1 cellular context compared by ENCODE assay signal in genomic region chr1:25819496-25820246, GRCh38.
TF ChIP-seq lines count a peak whose summit lies in the region.

Gene MTFR1L (plus strand): TSS chr1:25819954. CDS start chr1:25823105, 3,151 bp downstream.

TF ChIP-seq in HepG2, 621 proteins besides CTCF, POLR2A, EP300 and RAD21 (continued from another document):
- TF ChIP-seq, protein P1, sequence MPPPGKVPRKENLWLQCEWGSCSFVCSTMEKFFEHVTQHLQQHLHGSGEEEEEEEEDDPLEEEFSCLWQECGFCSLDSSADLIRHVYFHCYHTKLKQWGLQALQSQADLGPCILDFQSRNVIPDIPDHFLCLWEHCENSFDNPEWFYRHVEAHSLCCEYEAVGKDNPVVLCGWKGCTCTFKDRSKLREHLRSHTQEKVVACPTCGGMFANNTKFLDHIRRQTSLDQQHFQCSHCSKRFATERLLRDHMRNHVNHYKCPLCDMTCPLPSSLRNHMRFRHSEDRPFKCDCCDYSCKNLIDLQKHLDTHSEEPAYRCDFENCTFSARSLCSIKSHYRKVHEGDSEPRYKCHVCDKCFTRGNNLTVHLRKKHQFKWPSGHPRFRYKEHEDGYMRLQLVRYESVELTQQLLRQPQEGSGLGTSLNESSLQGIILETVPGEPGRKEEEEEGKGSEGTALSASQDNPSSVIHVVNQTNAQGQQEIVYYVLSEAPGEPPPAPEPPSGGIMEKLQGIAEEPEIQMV (CRISPR knock-in tag; IDR thresholded peaks at IDR 0.05; ENCODE audit: low read depth) = peak; percentile 63; the same call in 1 of the 2 replicates
- 0 out of 2 replicates have a peak, but pooled peaks have one; percentile 3 for TF ChIP-seq ZNF337 (CRISPR knock-in tag; IDR thresholded peaks at IDR 0.05; ENCODE audit: borderline replicate concordance, low read depth)
- peak; percentile 38; the same call in 1 of the 2 replicates for TF ChIP-seq ZKSCAN8 (CRISPR knock-in tag; IDR thresholded peaks at IDR 0.05; ENCODE audit: borderline replicate concordance)
- TF ChIP-seq ZBTB7B (CRISPR knock-in tag; IDR thresholded peaks at IDR 0.05) = peak; percentile 67
- peak; percentile 98 for TF ChIP-seq NR2C2 (CRISPR knock-in tag; IDR thresholded peaks at IDR 0.05; ENCODE audit: borderline replicate concordance)
- peak; percentile 26; the same call in 1 of the 2 replicates for TF ChIP-seq NFYC (CRISPR knock-in tag; IDR thresholded peaks at IDR 0.05)
- peak; percentile 49; the same call in 1 of the 2 replicates for TF ChIP-seq ZNF850 (CRISPR knock-in tag; conservative IDR thresholded peaks at IDR 0.05)
- peak; percentile 80 for TF ChIP-seq ZNF317 (CRISPR knock-in tag; IDR thresholded peaks at IDR 0.05)
- TF ChIP-seq ELF4 (CRISPR knock-in tag; IDR thresholded peaks at IDR 0.05; ENCODE audit: borderline replicate concordance) = peak; percentile 46; the same call in 1 of the 2 replicates
- no peak for TF ChIP-seq ISL2 (CRISPR knock-in tag; IDR thresholded peaks at IDR 0.05)
- TF ChIP-seq, protein P2, sequence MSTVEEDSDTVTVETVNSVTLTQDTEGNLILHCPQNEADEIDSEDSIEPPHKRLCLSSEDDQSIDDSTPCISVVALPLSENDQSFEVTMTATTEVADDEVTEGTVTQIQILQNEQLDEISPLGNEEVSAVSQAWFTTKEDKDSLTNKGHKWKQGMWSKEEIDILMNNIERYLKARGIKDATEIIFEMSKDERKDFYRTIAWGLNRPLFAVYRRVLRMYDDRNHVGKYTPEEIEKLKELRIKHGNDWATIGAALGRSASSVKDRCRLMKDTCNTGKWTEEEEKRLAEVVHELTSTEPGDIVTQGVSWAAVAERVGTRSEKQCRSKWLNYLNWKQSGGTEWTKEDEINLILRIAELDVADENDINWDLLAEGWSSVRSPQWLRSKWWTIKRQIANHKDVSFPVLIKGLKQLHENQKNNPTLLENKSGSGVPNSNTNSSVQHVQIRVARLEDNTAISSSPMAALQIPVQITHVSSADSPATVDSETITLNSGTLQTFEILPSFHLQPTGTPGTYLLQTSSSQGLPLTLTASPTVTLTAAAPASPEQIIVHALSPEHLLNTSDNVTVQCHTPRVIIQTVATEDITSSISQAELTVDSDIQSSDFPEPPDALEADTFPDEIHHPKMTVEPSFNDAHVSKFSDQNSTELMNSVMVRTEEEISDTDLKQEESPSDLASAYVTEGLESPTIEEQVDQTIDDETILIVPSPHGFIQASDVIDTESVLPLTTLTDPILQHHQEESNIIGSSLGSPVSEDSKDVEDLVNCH (CRISPR knock-in tag; IDR thresholded peaks at IDR 0.05) = peak; percentile 22; the same call in 1 of the 2 replicates
- TF ChIP-seq THAP11 (CRISPR knock-in tag; IDR thresholded peaks at IDR 0.05) = peak; percentile 93
- 0 out of 2 replicates have a peak, but pooled peaks have one; percentile 44 for TF ChIP-seq PLSCR1 (CRISPR knock-in tag; IDR thresholded peaks at IDR 0.05; ENCODE audit: borderline replicate concordance)
- 0 out of 2 replicates have a peak, but pooled peaks have one; percentile 39 for TF ChIP-seq THAP8 (CRISPR knock-in tag; IDR thresholded peaks at IDR 0.05; ENCODE audit: borderline replicate concordance)
- no peak for TF ChIP-seq ARID2 (CRISPR knock-in tag; IDR thresholded peaks at IDR 0.05; ENCODE audit: borderline replicate concordance)
TF ChIP-seq in HepG2: peak in this region for 256.
